Comparison of ENCODE assay signal across 21 cellular contexts in the genomic region with DNA sequence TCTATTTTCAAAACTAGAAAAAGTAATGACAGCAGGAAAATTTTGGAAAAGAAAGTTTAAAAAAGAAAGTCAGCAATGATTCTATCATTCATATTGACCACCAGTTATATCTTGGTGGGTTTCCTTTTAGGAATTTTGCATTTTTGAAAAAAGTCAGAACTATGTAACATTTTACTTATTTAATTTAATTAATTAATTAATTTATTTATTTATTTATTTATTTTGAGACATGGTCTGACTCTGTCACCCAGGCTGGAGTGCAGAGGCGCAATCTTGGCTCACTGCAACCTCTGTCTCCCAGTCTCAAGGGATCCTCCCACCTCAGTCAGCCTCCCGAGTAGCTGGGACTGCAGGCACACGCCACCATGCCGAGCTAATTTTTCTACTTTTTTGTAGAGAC.
DNase-seq lines count a peak whose midpoint lies in the region; ATAC-seq, FAIRE-seq and TF ChIP-seq lines count a peak whose summit lies in the region.
"Had no signal": no experiment of that assay in that cellular context is flagged by ENCODE, and none has a peak within 500 bp of the region (broad histone marks: within the 10 kb centered on the region; RNA-seq: fewer than 3 reads in every experiment).

No MANE protein-coding gene starts in this region.

- no peak for TF ChIP-seq POLR2A in A549 (IDR thresholded peaks at IDR 0.05; ENCODE audit: low read length)

- no peak overlapping the region for H3K9ac ChIP-seq in kidney (ENCODE audit: low read length in 2 of 2)
- H3K9ac ChIP-seq in smooth muscle cell (ENCODE audit: low read depth), result no peak overlapping the region
- H3K9ac ChIP-seq: BLaER1 had no signal

- POLR2A ChIA-PET in A549 (lab: Yijun Ruan, JAX) (no interaction called here), WTC11 (lab: Charles Lee) (no interaction called here)

- TF ChIP-seq RAD21 in A549 (conservative IDR thresholded peaks at IDR 0.05 in 1 of 2, IDR thresholded peaks at IDR 0.05 in 1 of 2), result no peak

- no peaks in the 10 kb centered on the region for H4K20me1 ChIP-seq in smooth muscle cell (ENCODE audit: low read depth)
- H4K20me1 ChIP-seq: BLaER1 had no signal

- H3K4me2 ChIP-seq in A549 (no peak overlapping the region), smooth muscle cell (no peak overlapping the region)
- H3K4me2 ChIP-seq: BLaER1 had no signal

- H3K27ac ChIP-seq in A549, result no peak overlapping the region
- H3K27ac ChIP-seq in kidney (ENCODE audit: low read depth in 2 of 2, low read length in 2 of 2), result no peak overlapping the region
- H3K27ac ChIP-seq in smooth muscle cell (ENCODE audit: low read depth), result no peak overlapping the region
- H3K27ac ChIP-seq: 22Rv1, BLaER1 had no signal

- H3K79me2 ChIP-seq in smooth muscle cell (ENCODE audit: low read depth), result no peaks in the 10 kb centered on the region

- peaks cover 14% of the 10 kb centered on the region for H3K4me1 ChIP-seq in A549
- H3K4me1 ChIP-seq in kidney (ENCODE audit: control insufficient read depth in 1 of 2, insufficient read depth in 1 of 2, low read depth in 1 of 2, low read length in 2 of 2), result peaks cover 17 to 23% of the 10 kb centered on the region in 2 donors
- peaks cover 3% of the 10 kb centered on the region for H3K4me1 ChIP-seq in smooth muscle cell (ENCODE audit: low read depth)
- H3K4me1 ChIP-seq: BE2C had no signal

- H3K27me3 Mint-ChIP-seq in WTC11 (ENCODE audit: low read depth), result no peaks in the 10 kb centered on the region; the same call in 1 of the 2 replicates

- intact Hi-C loops in kidney (cut with DNase I), result no loop called here

- H3F3A ChIP-seq in smooth muscle cell (ENCODE audit: low read depth), result no peaks in the 10 kb centered on the region

- H3K4me3 Mint-ChIP-seq in WTC11, result no peak overlapping the region
- H3K4me3 Mint-ChIP-seq: CD14-positive monocyte; CD4-positive, alpha-beta memory T cell; CD4-positive, CD25-positive, alpha-beta regulatory T cell; CD8-positive, alpha-beta memory T cell had no signal

- H3K4me3 ChIP-seq in A549 (no peak overlapping the region), kidney (ENCODE audit: low read length in 2 of 2) (no peak overlapping the region), smooth muscle cell (no peak overlapping the region)
- H3K4me3 ChIP-seq: BLaER1 had no signal

- H3K36me3 ChIP-seq in kidney (ENCODE audit: control insufficient read depth in 1 of 2, insufficient read depth in 2 of 2, low read length in 2 of 2) (no peaks in the 10 kb centered on the region), smooth muscle cell (ENCODE audit: low read depth) (no peaks in the 10 kb centered on the region)
- H3K36me3 ChIP-seq: BE2C, BLaER1 had no signal

- 64% methylated on average over 4 of the region's 4 CpGs for WGBS in A549 (ENCODE audit: missing lambda C conversion rate)
- 95% methylated on average over 4 of the region's 4 CpGs for WGBS in smooth muscle cell (ENCODE audit: low lambda C conversion rate)

- TF ChIP-seq EP300 in A549 (IDR thresholded peaks at IDR 0.05), result no peak

- H3K27ac Mint-ChIP-seq in WTC11, result no peak overlapping the region
- H3K27ac Mint-ChIP-seq: CD14-positive monocyte; CD4-positive, alpha-beta memory T cell; CD4-positive, CD25-positive, alpha-beta regulatory T cell; CD8-positive, alpha-beta memory T cell had no signal

- H3K9me3 Mint-ChIP-seq in WTC11, result no peaks in the 10 kb centered on the region
- H3K9me3 Mint-ChIP-seq: CD4-positive, CD25-positive, alpha-beta regulatory T cell had no signal

- CTCF ChIA-PET in A549 (lab: Yijun Ruan, JAX) (no interaction called here), WTC11 (lab: Charles Lee) (no interaction called here)

- DNase-seq in A549 (ENCODE audit: low read depth in 1 of 2, low spot score in 1 of 2), result no peak
- no peak for DNase-seq in WTC11 (ENCODE audit: low spot score)
- DNase-seq in kidney, result no peak
- DNase-seq in smooth muscle cell (lab: John Stamatoyannopoulos, UW; ENCODE audit: unreplicated experiment), result no peak
- DNase-seq in stimulated activated CD4-positive, alpha-beta T cell treated with anti-CD3 and anti-CD28 coated beads, Interleukin-4, amount 100 ng/mL, for 4 hours, result no peak
- DNase-seq: ACHN; BE2C; C1 segment of cervical spinal cord; CD4-positive, alpha-beta memory T cell; CD4-positive, CD25-positive, alpha-beta regulatory T cell; CD8-positive, alpha-beta memory T cell; COR-L47; DMS 273 treated with DMSO at 0.1 percent for 48 hours; DMS153; DMS79 treated with DMSO at 0.1 percent for 48 hours; GF-D8 had no signal

- H3K27me3 ChIP-seq in smooth muscle cell (ENCODE audit: low read depth), result no peaks in the 10 kb centered on the region
- H3K27me3 ChIP-seq: BE2C, BLaER1 had no signal

- TF ChIP-seq CTCF in A549 (IDR thresholded peaks at IDR 0.05) (no peak), WTC11 (IDR thresholded peaks at IDR 0.05) (no peak), kidney (IDR thresholded peaks at IDR 0.05; ENCODE audit: borderline replicate concordance, extremely low read depth, insufficient read depth) (no peak), smooth muscle cell (IDR thresholded peaks at IDR 0.05; ENCODE audit: borderline replicate concordance, insufficient read depth, poor library complexity, severe bottlenecking) (no peak)

- no peaks in the 10 kb centered on the region for H3K4me1 Mint-ChIP-seq in WTC11
- H3K4me1 Mint-ChIP-seq: CD14-positive monocyte had no signal

- FAIRE-seq in A549 (lab: Jason Lieb, UNC) (no peak), kidney (lab: Jason Lieb, UNC) (peak; percentile 21)
- FAIRE-seq: G401.6, GM12891 had no signal

- no peaks in the 10 kb centered on the region for H3K9me3 ChIP-seq in A549
- no peaks in the 10 kb centered on the region for H3K9me3 ChIP-seq in kidney (ENCODE audit: control insufficient read depth in 1 of 2, low read length in 2 of 2)
- no peaks in the 10 kb centered on the region for H3K9me3 ChIP-seq in smooth muscle cell (replicated peaks; ENCODE audit: low read depth)
- H3K9me3 ChIP-seq: BE2C, BLaER1 had no signal

- ATAC-seq in A549 (no peak), WTC11 (no peak)

- no peak overlapping the region for H2AFZ ChIP-seq in smooth muscle cell (ENCODE audit: low read depth)

- no peaks in the 10 kb centered on the region for H3K36me3 Mint-ChIP-seq in WTC11
- H3K36me3 Mint-ChIP-seq: CD14-positive monocyte; CD4-positive, alpha-beta memory T cell; CD4-positive, CD25-positive, alpha-beta regulatory T cell had no signal

TF ChIP-seq in A549, 52 proteins besides CTCF, POLR2A, EP300 and RAD21:
- no peak for TF ChIP-seq E2F6 (IDR thresholded peaks at IDR 0.05; ENCODE audit: borderline replicate concordance, low read depth)
- peak; percentile 17; the same call in 1 of the 2 replicates for TF ChIP-seq ZC3H11A (IDR thresholded peaks at IDR 0.05)
- TF ChIP-seq, protein P1, sequence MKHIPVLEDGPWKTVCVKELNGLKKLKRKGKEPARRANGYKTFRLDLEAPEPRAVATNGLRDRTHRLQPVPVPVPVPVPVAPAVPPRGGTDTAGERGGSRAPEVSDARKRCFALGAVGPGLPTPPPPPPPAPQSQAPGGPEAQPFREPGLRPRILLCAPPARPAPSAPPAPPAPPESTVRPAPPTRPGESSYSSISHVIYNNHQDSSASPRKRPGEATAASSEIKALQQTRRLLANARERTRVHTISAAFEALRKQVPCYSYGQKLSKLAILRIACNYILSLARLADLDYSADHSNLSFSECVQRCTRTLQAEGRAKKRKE (CRISPR knock-in tag; IDR thresholded peaks at IDR 0.05; ENCODE audit: low read depth), result no peak
TF ChIP-seq in A549: peak in this region for 1.

TF ChIP-seq in WTC11, 78 proteins besides CTCF, POLR2A, EP300 and RAD21:
- TF ChIP-seq CBFB (CRISPR knock-in tag; IDR thresholded peaks at IDR 0.05; ENCODE audit: low read depth) (no peak), HMGA2 (CRISPR knock-in tag; IDR thresholded peaks at IDR 0.05) (peak; percentile 43; the same call in 1 of the 2 replicates)
